In the genomic region with DNA sequence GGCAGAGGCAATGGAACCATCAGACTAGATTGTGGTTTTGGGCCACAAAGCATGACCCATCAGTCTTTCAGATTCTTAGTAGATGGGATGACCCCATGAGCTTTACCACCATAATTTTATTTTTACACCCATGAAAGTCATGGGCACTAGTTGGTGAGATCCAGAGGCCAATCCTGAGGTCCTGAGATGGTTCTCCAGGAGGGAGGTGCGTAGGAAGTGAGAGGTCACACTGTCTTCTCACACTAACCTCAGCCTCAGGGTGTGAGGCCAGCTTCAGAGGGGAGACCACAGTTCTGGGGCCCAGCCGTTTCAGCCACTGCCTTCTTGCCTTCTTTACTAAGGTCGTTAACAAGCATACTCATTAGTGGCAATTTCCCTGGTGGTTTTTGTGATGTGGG, we compare ENCODE assay signal across 11 cellular contexts.
DNase-seq lines count a peak whose midpoint lies in the region; ATAC-seq and TF ChIP-seq lines count a peak whose summit lies in the region.
"Had no signal": no experiment of that assay in that cellular context is flagged by ENCODE, and none has a peak within 500 bp of the region (broad histone marks: within the 10 kb centered on the region; RNA-seq: fewer than 3 reads in every experiment).

No MANE protein-coding gene starts in this region.

- H3K27me3 Mint-ChIP-seq in activated T-cell treated with anti-CD3 and anti-CD28 coated beads, Interleukin-2, amount 50 U/mL, for 24 hours, result no peaks in the 10 kb centered on the region
- H3K27me3 Mint-ChIP-seq in stimulated activated memory B cell treated with anti-CD40 and anti-IgM and Interleukin-4, amounts not matched to agents 10 μg/mL and 1 μg/mL and 100 μg/mL, for 72 hours, result no peaks in the 10 kb centered on the region
- H3K27me3 Mint-ChIP-seq in neural progenitor cell (ENCODE audit: insufficient read depth, low read depth), result no peaks in the 10 kb centered on the region

- H3K79me2 ChIP-seq in OCI-LY3 (ENCODE audit: low read length) (no peaks in the 10 kb centered on the region), neural progenitor cell (ENCODE audit: low read depth) (no peaks in the 10 kb centered on the region)

- peak overlapping the region; percentile 82 for H3K27ac ChIP-seq in OCI-LY3 (ENCODE audit: low read length)
- no peak overlapping the region for H3K27ac ChIP-seq in neural progenitor cell

- H3K9ac ChIP-seq in OCI-LY3 (ENCODE audit: low read length) (peak overlapping the region; percentile 36; the same call in 1 of the 2 replicates), neural progenitor cell (no peak overlapping the region)

- H2AFZ ChIP-seq in OCI-LY3 (ENCODE audit: low read depth, low read length) (no peak overlapping the region), neural progenitor cell (replicated peaks) (no peak overlapping the region)

- H3K9me3 ChIP-seq in OCI-LY3 (ENCODE audit: insufficient read depth, low read length) (no peaks in the 10 kb centered on the region; the same call in 1 of the 2 replicates), neural progenitor cell (ENCODE audit: low read depth) (no peaks in the 10 kb centered on the region)

- peak overlapping the region; percentile 45 for H3K4me3 ChIP-seq in OCI-LY3 (ENCODE audit: low read length)
- H3K4me3 ChIP-seq in neural progenitor cell, result no peak overlapping the region

- no peaks in the 10 kb centered on the region for H3K27me3 ChIP-seq in OCI-LY3 (ENCODE audit: low read depth, low read length)
- H3K27me3 ChIP-seq in neural progenitor cell, result no peaks in the 10 kb centered on the region

- H3K4me1 ChIP-seq in OCI-LY3 (ENCODE audit: low read length), result peaks cover 69% of the 10 kb centered on the region
- H3K4me1 ChIP-seq in neural progenitor cell, result peaks cover 1% of the 10 kb centered on the region

- H3K4me1 Mint-ChIP-seq in activated T-cell treated with anti-CD3 and anti-CD28 coated beads, Interleukin-2, amount 50 U/mL, for 24 hours (ENCODE audit: low read depth), result peaks cover 86% of the 10 kb centered on the region
- peaks cover 66% of the 10 kb centered on the region for H3K4me1 Mint-ChIP-seq in stimulated activated memory B cell treated with anti-CD40 and anti-IgM and Interleukin-4, amounts not matched to agents 10 μg/mL and 1 μg/mL and 100 μg/mL, for 72 hours
- H3K4me1 Mint-ChIP-seq in neural progenitor cell, result no peaks in the 10 kb centered on the region

- TF ChIP-seq CTCF in OCI-LY3 (IDR thresholded peaks at IDR 0.05; ENCODE audit: low read depth, low read length) (no peak), neural progenitor cell (IDR thresholded peaks at IDR 0.05) (no peak)

- DNase-seq in activated T-cell treated with anti-CD3 and anti-CD28 coated beads, Interleukin-2, amount 50 U/mL, for 24 hours, result no peak
- DNase-seq in activated T-cell treated with anti-CD3 and anti-CD28 coated beads, Interleukin-2, amount 50 U/mL, for 1 hour, result no peak
- DNase-seq in neural progenitor cell (ENCODE audit: low spot score), result no peak
- no peak for DNase-seq in NCI-H345 (lab: John Stamatoyannopoulos, UW)
- DNase-seq: ACHN; activated effector memory CD4-positive, alpha-beta T cell treated with Interleukin-2 at 50 U/mL for 16 hours had no signal

- no peaks in the 10 kb centered on the region for H3F3A ChIP-seq in neural progenitor cell (ENCODE audit: low read depth)

- peak; percentile 26 for ATAC-seq in HG02623 (IDR thresholded peaks at IDR 0.05; ENCODE audit: unreplicated experiment)
- ATAC-seq in stimulated activated memory B cell treated with anti-CD40 and anti-IgM and Interleukin-4, amounts not matched to agents 10 μg/mL and 1 μg/mL and 100 μg/mL, for 72 hours, result no peak
- no peak for ATAC-seq in GM19395 (IDR thresholded peaks at IDR 0.05; ENCODE audit: unreplicated experiment)
- ATAC-seq: HCT116 had no signal

- H3K4me3 Mint-ChIP-seq in activated T-cell treated with anti-CD3 and anti-CD28 coated beads, Interleukin-2, amount 50 U/mL, for 24 hours, result peak overlapping the region; percentile 54
- H3K4me3 Mint-ChIP-seq in stimulated activated memory B cell treated with anti-CD40 and anti-IgM and Interleukin-4, amounts not matched to agents 10 μg/mL and 1 μg/mL and 100 μg/mL, for 72 hours, result no peak overlapping the region
- H3K4me3 Mint-ChIP-seq in neural progenitor cell, result no peak overlapping the region

- H3K27ac Mint-ChIP-seq in activated T-cell treated with anti-CD3 and anti-CD28 coated beads, Interleukin-2, amount 50 U/mL, for 24 hours, result peak overlapping the region; percentile 97
- H3K27ac Mint-ChIP-seq in stimulated activated memory B cell treated with anti-CD40 and anti-IgM and Interleukin-4, amounts not matched to agents 10 μg/mL and 1 μg/mL and 100 μg/mL, for 72 hours, result peak overlapping the region; percentile 94
- no peak overlapping the region for H3K27ac Mint-ChIP-seq in neural progenitor cell

- H3K4me2 ChIP-seq in OCI-LY3 (ENCODE audit: low read length) (peak overlapping the region; percentile 72), neural progenitor cell (no peak overlapping the region)

- H3K36me3 Mint-ChIP-seq in activated T-cell treated with anti-CD3 and anti-CD28 coated beads, Interleukin-2, amount 50 U/mL, for 24 hours (ENCODE audit: low read depth), result peaks cover 6% of the 10 kb centered on the region
- no peaks in the 10 kb centered on the region for H3K36me3 Mint-ChIP-seq in stimulated activated memory B cell treated with anti-CD40 and anti-IgM and Interleukin-4, amounts not matched to agents 10 μg/mL and 1 μg/mL and 100 μg/mL, for 72 hours
- no peaks in the 10 kb centered on the region for H3K36me3 Mint-ChIP-seq in neural progenitor cell

- no peaks in the 10 kb centered on the region for H4K20me1 ChIP-seq in OCI-LY3 (ENCODE audit: insufficient read depth, low read length)
- no peaks in the 10 kb centered on the region for H4K20me1 ChIP-seq in neural progenitor cell (ENCODE audit: low read depth)

- H3K9me3 Mint-ChIP-seq in activated T-cell treated with anti-CD3 and anti-CD28 coated beads, Interleukin-2, amount 50 U/mL, for 24 hours, result peaks cover 16% of the 10 kb centered on the region
- H3K9me3 Mint-ChIP-seq in stimulated activated memory B cell treated with anti-CD40 and anti-IgM and Interleukin-4, amounts not matched to agents 10 μg/mL and 1 μg/mL and 100 μg/mL, for 72 hours, result peaks cover 5% of the 10 kb centered on the region
- H3K9me3 Mint-ChIP-seq in neural progenitor cell, result peaks cover 8% of the 10 kb centered on the region

- no peaks in the 10 kb centered on the region for H3K36me3 ChIP-seq in OCI-LY3 (replicated peaks; ENCODE audit: low read depth, low read length)
- no peaks in the 10 kb centered on the region for H3K36me3 ChIP-seq in neural progenitor cell
